8 cellular contexts compared by ENCODE assay signal in the genomic region with DNA sequence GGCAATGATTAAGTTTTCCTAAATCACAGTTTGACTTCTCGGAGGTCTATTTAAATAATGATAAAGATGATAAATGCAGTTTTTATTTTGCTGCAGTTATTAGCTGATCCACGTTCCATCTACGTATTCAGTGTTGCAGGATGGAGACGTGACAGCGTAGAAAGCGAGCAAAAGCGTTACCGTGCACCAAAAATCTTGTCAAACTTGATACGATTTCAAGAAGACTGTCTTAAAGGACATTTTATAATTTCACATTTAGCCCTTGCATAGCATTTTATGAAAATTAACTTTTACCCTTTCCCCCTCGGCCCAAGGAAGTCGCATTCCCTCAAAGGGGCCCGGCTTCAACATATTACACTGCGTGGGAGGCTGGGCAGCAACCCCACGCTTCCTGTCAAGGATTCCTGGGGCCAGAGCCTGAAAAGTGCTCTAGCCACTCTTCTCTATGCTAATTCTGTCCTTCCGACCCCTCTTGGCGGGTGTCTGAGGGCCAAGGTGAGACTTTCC. TPM values are rescaled to one million over a fixed set of nuclear protein-coding genes. Genes with fewer than 3 reads are reported as not detected.
DNase-seq lines count a peak whose midpoint lies in the region; ATAC-seq lines count a peak whose summit lies in the region.

No MANE protein-coding gene starts in this region.

- H3K4me1 ChIP-seq in ACC112 (ENCODE audit: control insufficient read depth, insufficient read depth, low read length, unreplicated experiment) (peaks cover 17% of the 10 kb centered on the region), mucosa of rectum (ENCODE audit: control insufficient read depth in 2 of 2, insufficient read depth in 2 of 2, low read length in 2 of 2) (peaks cover 12 to 16% of the 10 kb centered on the region in 2 donors)

- H3K36me3 Mint-ChIP-seq in IgD-negative memory B cell: no peaks in the 10 kb centered on the region

- peaks cover 39% of the 10 kb centered on the region for H3K79me2 ChIP-seq in ACC112 (ENCODE audit: control insufficient read depth, insufficient read depth, low read length, unreplicated experiment)

- peak overlapping the region; percentile 98 for H3K27ac Mint-ChIP-seq in IgD-negative memory B cell

- H3K4me1 Mint-ChIP-seq in IgD-negative memory B cell: peaks cover 21 to 36% (median 25%) of the 10 kb centered on the region in 3 donors

- no peaks in the 10 kb centered on the region for H3K9me3 ChIP-seq in mucosa of rectum (ENCODE audit: control insufficient read depth in 2 of 2, low read length in 2 of 2)

- ATAC-seq in HG02870 (IDR thresholded peaks at IDR 0.05; ENCODE audit: unreplicated experiment) (no peak), GM18519 (IDR thresholded peaks at IDR 0.05; ENCODE audit: low FRiP score, unreplicated experiment) (no peak)

- H3K4me3 ChIP-seq in ACC112 (ENCODE audit: low read depth, low read length): peak overlapping the region; percentile 94
- H3K4me3 ChIP-seq in mucosa of rectum (ENCODE audit: low read length in 2 of 2): peak overlapping the region; percentile 83 to 93

- H3K27ac ChIP-seq in ACC112 (ENCODE audit: low read depth, low read length): peak overlapping the region; percentile 74
- H3K27ac ChIP-seq in cingulate gyrus (ENCODE audit: low read depth, low read length): peak overlapping the region; percentile 99
- peak overlapping the region; percentile 95 to 98 for H3K27ac ChIP-seq in mucosa of rectum (ENCODE audit: low read depth in 2 of 2, low read length in 2 of 2)

- peak overlapping the region; percentile 79 for H2AFZ ChIP-seq in ACC112 (ENCODE audit: low read length, unreplicated experiment)

- no peaks in the 10 kb centered on the region for H3K9me3 Mint-ChIP-seq in IgD-negative memory B cell

- H3K27me3 Mint-ChIP-seq in IgD-negative memory B cell: peaks cover 11% of the 10 kb centered on the region

- H3K36me3 ChIP-seq in ACC112 (ENCODE audit: insufficient read depth, low read length) (no peaks in the 10 kb centered on the region), mucosa of rectum (ENCODE audit: control insufficient read depth in 2 of 2, insufficient read depth in 2 of 2, low read length in 2 of 2) (no peaks in the 10 kb centered on the region)

- no peak for DNase-seq in activated CD8-positive, alpha-beta memory T cell treated with anti-CD3 and anti-CD28 coated beads, Interleukin-2, amount 50 U/mL, for 48 hours
- no peak for DNase-seq in RKO (ENCODE audit: low spot score)

- H3K4me3 Mint-ChIP-seq in IgD-negative memory B cell: peak overlapping the region; percentile 93 to 99 (median 96)

- H3K27me3 ChIP-seq in ACC112 (ENCODE audit: insufficient read depth, low read length) (no peaks in the 10 kb centered on the region), mucosa of rectum (ENCODE audit: control insufficient read depth in 2 of 2, insufficient read depth in 2 of 2, low read length in 2 of 2) (peaks cover 0 to 3% of the 10 kb centered on the region in 2 donors)

- peak overlapping the region; percentile 97 for H3K9ac ChIP-seq in mucosa of rectum (ENCODE audit: low read depth in 1 of 2, low read length in 2 of 2)

RNA-seq across cellular contexts. Expression of a gene that starts 7.1 kb away (rescaled TPM):
- 3.3 TPM for polyA plus RNA-seq in IgD-negative memory B cell

RNA-seq across cellular contexts. Expression of a gene that starts 18.9 kb away (rescaled TPM):
- 0.36 TPM for polyA plus RNA-seq in IgD-negative memory B cell
